ENCODE assay signal across 20 cellular contexts in the genomic region with DNA sequence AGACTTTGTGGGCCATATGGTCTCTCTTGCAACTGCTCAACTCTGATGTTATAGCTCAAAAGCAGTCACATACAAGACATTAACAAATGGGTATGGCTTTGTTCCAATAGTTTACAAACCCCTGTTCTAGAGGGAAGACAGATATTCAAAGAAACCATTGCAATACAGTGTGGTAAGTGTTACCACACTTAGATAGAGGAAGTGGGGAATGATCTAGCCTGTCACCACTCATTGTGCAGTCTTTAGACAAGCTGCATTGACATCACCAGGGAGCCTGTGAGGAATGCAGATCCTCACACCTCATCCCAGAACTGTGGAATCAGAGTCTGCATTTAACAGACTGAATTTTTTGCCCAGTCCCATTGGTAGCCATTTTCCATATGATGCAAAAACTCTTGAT.
DNase-seq lines count a peak whose midpoint lies in the region; ATAC-seq and TF ChIP-seq lines count a peak whose summit lies in the region.
"Had no signal": no experiment of that assay in that cellular context is flagged by ENCODE, and none has a peak within 500 bp of the region (broad histone marks: within the 10 kb centered on the region; RNA-seq: fewer than 3 reads in every experiment).

No MANE protein-coding gene starts in this region.

- H4K8ac ChIP-seq in trophoblast cell (ENCODE audit: low read depth, low read length) = no peak overlapping the region

- no peak overlapping the region for H3K23ac ChIP-seq in trophoblast cell (ENCODE audit: low read length)

- H3K9me3 ChIP-seq in right atrium auricular region = no peaks in the 10 kb centered on the region
- no peaks in the 10 kb centered on the region for H3K9me3 ChIP-seq in trophoblast cell (ENCODE audit: insufficient read depth, low read depth, low read length)
- H3K9me3 ChIP-seq: A549, mucosa of descending colon, tibial artery had no signal

- POLR2A ChIA-PET in RWPE1 (lab: Yijun Ruan, JAX; ENCODE audit: low non-redundant PET) = no interaction called here

- H2BK120ac ChIP-seq in trophoblast cell (ENCODE audit: insufficient read depth, low read length, poor library complexity) = no peak overlapping the region

- H2BK12ac ChIP-seq in trophoblast cell (ENCODE audit: low read length) = no peak overlapping the region

- H2BK5ac ChIP-seq in trophoblast cell (ENCODE audit: low read depth, low read length, poor library complexity) = no peak overlapping the region

- H3K4ac ChIP-seq in trophoblast cell (ENCODE audit: low read depth, low read length) = no peak overlapping the region

- no peak overlapping the region for H4K12ac ChIP-seq in trophoblast cell (ENCODE audit: low read depth, low read length)

- no peak for DNase-seq in Right ventricle myocardium superior
- no peak for DNase-seq in right atrium auricular region (ENCODE audit: low spot score)
- DNase-seq in NOMO-1 treated with dmso at 0.1 percent for 144 hours (lab: John Stamatoyannopoulos, UW; ENCODE audit: unreplicated experiment) = peak; percentile 46
- DNase-seq in epithelial cell of esophagus (ENCODE audit: low read depth) = peak; percentile 27
- no peak for DNase-seq in NCI-H748 treated with DMSO at 0.1 percent for 48 hours (lab: John Stamatoyannopoulos, UW)
- DNase-seq in RWPE1 (ENCODE audit: low spot score) = no peak
- DNase-seq in trophoblast cell = no peak
- DNase-seq: activated CD4-positive, CD25-positive, alpha-beta regulatory T cell; activated effector memory CD4-positive, alpha-beta T cell treated with anti-CD3 and anti-CD28 coated beads, Interleukin-2, amount 50 U/mL, for 16 hours; anterior cingulate cortex; CD8-positive, alpha-beta T cell; MM.1S; mucosa of descending colon; tibial artery had no signal

- H3K4me1 ChIP-seq in right atrium auricular region = no peaks in the 10 kb centered on the region
- peaks cover 0 to 3% of the 10 kb centered on the region in 2 experiments for H3K4me1 ChIP-seq in trophoblast cell (ENCODE audit: control insufficient read depth in 1 of 2, insufficient read depth in 2 of 2, low read length in 2 of 2)
- H3K4me1 ChIP-seq: parathyroid adenoma had no signal

- H3K36me3 ChIP-seq in right atrium auricular region (no peaks in the 10 kb centered on the region), trophoblast cell (ENCODE audit: control insufficient read depth in 1 of 2, insufficient read depth in 2 of 2, low read length in 2 of 2) (no peaks in the 10 kb centered on the region)
- H3K36me3 ChIP-seq: tibial artery had no signal

- no peak overlapping the region for H3K27ac ChIP-seq in right atrium auricular region
- H3K27ac ChIP-seq in RWPE1 = no peak overlapping the region
- H3K27ac ChIP-seq in trophoblast cell (ENCODE audit: low read depth, low read length) = no peak overlapping the region
- H3K27ac ChIP-seq: A549, parathyroid adenoma, skin epidermis, tibial artery had no signal

- no peaks in the 10 kb centered on the region for H3K79me1 ChIP-seq in trophoblast cell (ENCODE audit: low read length)

- intact Hi-C loops in Right ventricle myocardium superior (cut with DNase I) = loop anchor here (10.0 kb wide), 1 partner anchor 717 kb away; no protein-coding TSS in a partner anchor

- CTCF ChIA-PET in RWPE1 (lab: Yijun Ruan, JAX) = interaction anchor here (0.5 kb wide), 2 partner anchors 14 to 600 kb away, joined by 3 read pairs; no protein-coding TSS in a partner anchor

- H2AFZ ChIP-seq in trophoblast cell (ENCODE audit: insufficient read depth, low read length, poor library complexity) = no peak overlapping the region
- H2AFZ ChIP-seq: parathyroid adenoma had no signal

- no peak overlapping the region for H3K9ac ChIP-seq in trophoblast cell (ENCODE audit: low read length)
- H3K9ac ChIP-seq: parathyroid adenoma had no signal

- H4K91ac ChIP-seq in trophoblast cell (ENCODE audit: low read depth, low read length) = no peak overlapping the region

- H3K79me2 ChIP-seq in trophoblast cell (ENCODE audit: control insufficient read depth, insufficient read depth, low read length, poor library complexity) = no peaks in the 10 kb centered on the region
- H3K79me2 ChIP-seq: parathyroid adenoma had no signal

- TF ChIP-seq CTCF in right atrium auricular region (IDR thresholded peaks at IDR 0.05) = no peak
- no peak for TF ChIP-seq CTCF in epithelial cell of esophagus (IDR thresholded peaks at IDR 0.05; ENCODE audit: insufficient read depth, low read depth, low read length, missing control alignments)
- no peak for TF ChIP-seq CTCF in RWPE1 (conservative IDR thresholded peaks at IDR 0.05; ENCODE audit: low read depth)

- H3K4me3 ChIP-seq in right atrium auricular region = no peak overlapping the region
- H3K4me3 ChIP-seq in epithelial cell of esophagus (ENCODE audit: low read length) = no peak overlapping the region
- no peak overlapping the region for H3K4me3 ChIP-seq in trophoblast cell (ENCODE audit: low read depth, low read length)
- H3K4me3 ChIP-seq: A549, mucosa of descending colon, skin epidermis, tibial artery had no signal

- H3K27me3 ChIP-seq in right atrium auricular region = no peaks in the 10 kb centered on the region
- H3K27me3 ChIP-seq in trophoblast cell (ENCODE audit: insufficient read depth, low read length) = no peaks in the 10 kb centered on the region
- H3K27me3 ChIP-seq: tibial artery had no signal

- ATAC-seq in Right ventricle myocardium superior (ENCODE audit: poor library complexity) (peak; percentile 46), HG03378 (IDR thresholded peaks at IDR 0.05; ENCODE audit: unreplicated experiment) (no peak)
- ATAC-seq: A549; CD8-positive, alpha-beta T cell; esophagus mucosa; HCT116; mucosa of descending colon had no signal

- no peak overlapping the region for H3K14ac ChIP-seq in trophoblast cell (ENCODE audit: low read length)

- H3K4me2 ChIP-seq in trophoblast cell (ENCODE audit: low read length) = no peak overlapping the region
- H3K4me2 ChIP-seq: A549 had no signal

- no peak overlapping the region for H2AK5ac ChIP-seq in trophoblast cell (ENCODE audit: low read length)

- H3K18ac ChIP-seq in trophoblast cell (ENCODE audit: low read length) = no peak overlapping the region

Comparison
In these comparisons a context has a peak if more than half of its experiments do, and no peak if none do; other contexts are left out.
1. DNase-seq: peak in NOMO-1 treated with dmso at 0.1 percent for 144 hours (single experiment) and epithelial cell of esophagus (single experiment); none in Right ventricle myocardium superior (single experiment), right atrium auricular region (single experiment), NCI-H748 treated with DMSO at 0.1 percent for 48 hours (single experiment), RWPE1 (single experiment) and trophoblast cell (0 of 2).